In the genomic region with DNA sequence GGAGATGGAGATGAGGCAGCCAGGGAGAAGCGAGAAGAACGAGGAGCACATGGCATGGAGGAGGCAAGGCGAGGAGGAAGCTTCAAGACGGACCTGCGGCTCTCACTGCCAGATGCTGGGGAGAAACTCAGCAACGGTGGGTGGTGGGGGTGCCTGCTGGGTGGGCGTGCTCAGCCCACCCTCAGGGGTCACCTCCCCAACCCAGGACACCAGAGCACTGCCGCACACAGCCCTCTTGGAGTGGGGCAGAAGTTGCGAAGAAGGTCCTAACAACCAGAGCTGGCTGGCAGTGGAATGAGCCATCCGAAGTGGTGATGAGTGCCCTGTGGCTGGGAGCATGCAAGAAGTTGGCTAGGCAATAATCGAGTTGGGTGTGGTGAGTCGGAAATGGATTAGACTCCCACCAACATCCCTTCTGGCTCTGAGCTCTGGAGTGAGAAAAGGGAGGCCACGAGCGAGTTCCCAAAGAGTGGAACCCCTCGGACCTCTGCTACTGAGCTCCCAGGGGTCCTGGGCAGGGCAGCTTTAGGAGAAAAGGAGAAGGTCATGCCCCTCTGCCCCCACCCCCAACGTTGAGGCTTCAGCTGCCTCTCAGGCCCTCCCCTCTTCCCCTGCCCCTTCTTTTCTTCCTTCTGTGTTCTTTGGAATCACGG, we compare ENCODE assay signal across 23 cellular contexts.
"Had no signal": no experiment of that assay in that cellular context is flagged by ENCODE, and none has a peak within 500 bp of the region (broad histone marks: within the 10 kb centered on the region; RNA-seq: fewer than 3 reads in every experiment).

No MANE protein-coding gene starts in this region.

- H3K36me3 ChIP-seq: breast epithelium, colonic mucosa, heart right ventricle, left ventricle myocardium inferior, neutrophil, pancreas, SJSA1 had no signal

- H3K4me3 Mint-ChIP-seq: activated B cell treated with CpG ODN at 0.5 μM for 24 hours; activated CD4-positive, alpha-beta T cell treated with anti-CD3 and anti-CD28 coated beads for 36 hours; activated naive CD8-positive, alpha-beta T cell treated with anti-CD3 and anti-CD28 coated beads for 36 hours; activated T-helper 1 cell treated with anti-CD3 and anti-CD28 coated beads, Interleukin-12 subunit alpha, Interleukin-12 subunit beta, Interleukin-2, Interleukin-4 antibody, amounts not matched to agents 30 ng/mL and 10 ng/mL and 1 ng/mL, durations not matched to agents 14 hours and 24 hours and 36 hours; natural killer cell; stimulated activated effector memory CD8-positive, alpha-beta T cell treated with anti-CD3 and anti-CD28 coated beads, Interleukin-12 subunit alpha, Interleukin-12 subunit beta, amount 100 ng/mL, for 72 hours had no signal

- H3K4me1 Mint-ChIP-seq: activated B cell treated with CpG ODN at 0.5 μM for 24 hours; activated CD4-positive, alpha-beta T cell treated with anti-CD3 and anti-CD28 coated beads for 36 hours; activated naive CD8-positive, alpha-beta T cell treated with anti-CD3 and anti-CD28 coated beads for 36 hours; natural killer cell; stimulated activated effector memory CD8-positive, alpha-beta T cell treated with anti-CD3 and anti-CD28 coated beads, Interleukin-12 subunit alpha, Interleukin-12 subunit beta, amount 100 ng/mL, for 72 hours had no signal

- H3K27ac ChIP-seq: breast epithelium, colonic mucosa, epithelial cell of prostate, heart right ventricle, left ventricle myocardium inferior, neutrophil, pancreas, SJSA1, skin epidermis, testis had no signal

- H3K36me3 Mint-ChIP-seq: activated naive CD8-positive, alpha-beta T cell treated with anti-CD3 and anti-CD28 coated beads for 36 hours; natural killer cell; stimulated activated effector memory CD8-positive, alpha-beta T cell treated with anti-CD3 and anti-CD28 coated beads, Interleukin-12 subunit alpha, Interleukin-12 subunit beta, amount 100 ng/mL, for 72 hours had no signal

- H3K4me3 ChIP-seq: breast epithelium, colonic mucosa, heart right ventricle, left ventricle myocardium inferior, pancreas, SJSA1, skin epidermis, testis had no signal

- ATAC-seq: activated CD4-positive, alpha-beta T cell treated with anti-CD3 and anti-CD28 coated beads for 36 hours; heart right ventricle; natural killer cell; pancreas; right cardiac atrium; stimulated activated effector memory CD8-positive, alpha-beta T cell treated with anti-CD3 and anti-CD28 coated beads, Interleukin-12 subunit alpha, Interleukin-12 subunit beta, amount 100 ng/mL, for 72 hours had no signal

- H3K9me3 ChIP-seq: breast epithelium, colonic mucosa, heart right ventricle, left ventricle myocardium inferior, neutrophil, pancreas, SJSA1, testis had no signal

- DNase-seq: activated B cell treated with CpG ODN at 0.5 μM for 24 hours; activated CD4-positive, alpha-beta T cell treated with anti-CD3 and anti-CD28 coated beads for 36 hours; activated CD4-positive, alpha-beta T cell treated with anti-CD3 and anti-CD28 coated beads, Interleukin-2, amount 50 U/mL, for 48 hours; activated naive CD8-positive, alpha-beta T cell treated with anti-CD3 and anti-CD28 coated beads for 36 hours; colonic mucosa; heart right ventricle; left ventricle myocardium inferior; mammary epithelial cell; midbrain; natural killer cell; pancreas; right cardiac atrium; stimulated activated CD4-positive, alpha-beta T cell treated with anti-CD3 and anti-CD28 coated beads, Interleukin-2, amount 100 ng/mL, for 24 hours; T1000; testis; trophoblast cell had no signal

- H3K27me3 ChIP-seq: colonic mucosa, pancreas, testis had no signal

- H3K4me1 ChIP-seq: breast epithelium, colonic mucosa, heart right ventricle, left ventricle myocardium inferior, pancreas, SJSA1, testis had no signal

- H3K27ac Mint-ChIP-seq: activated B cell treated with CpG ODN at 0.5 μM for 24 hours; activated CD4-positive, alpha-beta T cell treated with anti-CD3 and anti-CD28 coated beads for 36 hours; activated naive CD8-positive, alpha-beta T cell treated with anti-CD3 and anti-CD28 coated beads for 36 hours; activated T-helper 1 cell treated with anti-CD3 and anti-CD28 coated beads, Interleukin-12 subunit alpha, Interleukin-12 subunit beta, Interleukin-2, Interleukin-4 antibody, amounts not matched to agents 30 ng/mL and 10 ng/mL and 1 ng/mL, durations not matched to agents 14 hours and 24 hours and 36 hours; natural killer cell; stimulated activated effector memory CD8-positive, alpha-beta T cell treated with anti-CD3 and anti-CD28 coated beads, Interleukin-12 subunit alpha, Interleukin-12 subunit beta, amount 100 ng/mL, for 72 hours had no signal
